Comparison of ENCODE assay signal across 32 cellular contexts in the genomic region with DNA sequence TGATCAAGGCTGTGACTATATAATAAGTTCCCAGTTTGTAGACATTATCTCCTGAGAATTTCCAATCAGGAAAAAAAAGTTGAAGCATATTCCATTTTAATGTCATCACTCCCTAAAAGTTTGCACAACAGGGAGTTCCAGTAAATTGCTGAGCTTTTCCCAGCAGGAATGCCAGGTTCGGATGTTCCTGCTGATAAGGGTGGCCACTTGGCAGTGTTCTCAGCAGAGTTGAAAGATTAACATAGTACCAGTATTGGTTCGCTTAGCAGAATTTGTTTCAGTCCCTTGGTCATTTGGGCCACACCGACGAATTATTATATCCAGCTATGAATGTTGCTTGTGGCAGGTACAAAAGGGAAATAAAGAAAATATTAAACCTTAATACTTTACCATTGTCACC. TPM values are rescaled to one million over a fixed set of nuclear protein-coding genes. Genes with fewer than 3 reads are reported as not detected.
DNase-seq lines count a peak whose midpoint lies in the region; ATAC-seq, FAIRE-seq and TF ChIP-seq lines count a peak whose summit lies in the region.
"Had no signal": no experiment of that assay in that cellular context is flagged by ENCODE, and none has a peak within 500 bp of the region (broad histone marks: within the 10 kb centered on the region; RNA-seq: fewer than 3 reads in every experiment).

No MANE protein-coding gene starts in this region.

- H3K27me3 ChIP-seq in body of pancreas (no peaks in the 10 kb centered on the region), trophoblast cell (ENCODE audit: insufficient read depth, low read length) (no peaks in the 10 kb centered on the region)
- H3K27me3 ChIP-seq: BLaER1 treated with 17β-estradiol and CSF1 and Interleukin-3, amounts not matched to agents 10 nM and 100 nM; right atrium auricular region; tibial artery had no signal

- H3K27me3 Mint-ChIP-seq in stimulated activated memory B cell treated with anti-CD40 and anti-IgM and Interleukin-4, amounts not matched to agents 10 μg/mL and 1 μg/mL and 100 μg/mL, for 72 hours: peaks cover 45% of the 10 kb centered on the region

- H3K27ac ChIP-seq in HEK293 (ENCODE audit: extremely low read depth, low read depth, low read length): no peak overlapping the region
- H3K27ac ChIP-seq in body of pancreas: peak overlapping the region; percentile 29 to 82 (median 50)
- no peak overlapping the region for H3K27ac ChIP-seq in trophoblast cell (ENCODE audit: low read depth, low read length)
- H3K27ac ChIP-seq: BLaER1 treated with 17β-estradiol and CSF1 and Interleukin-3, amounts not matched to agents 10 nM and 100 nM; cardiac muscle cell; HL-60; neural progenitor cell had no signal

- H3K36me3 Mint-ChIP-seq in stimulated activated memory B cell treated with anti-CD40 and anti-IgM and Interleukin-4, amounts not matched to agents 10 μg/mL and 1 μg/mL and 100 μg/mL, for 72 hours: no peaks in the 10 kb centered on the region
- H3K36me3 Mint-ChIP-seq: memory B cell, neural progenitor cell had no signal

- 5 to 25% methylated on average over 4 of the region's 4 CpGs for WGBS in body of pancreas, 2 donors
- no CpG with 5 or more reads among the region's 4 CpGs for WGBS in trophoblast cell (ENCODE audit: extremely low coverage, insufficient coverage, insufficient read length)

- FAIRE-seq in GM12891 (lab: Jason Lieb, UNC): no peak
- FAIRE-seq: GM12878, H1, RCC 7860 had no signal

- ATAC-seq in body of pancreas (peak; percentile 68), left colon (peak; percentile 42), HG03097 (IDR thresholded peaks at IDR 0.05; ENCODE audit: low FRiP score, unreplicated experiment) (no peak)
- ATAC-seq in stimulated activated memory B cell treated with anti-CD40 and anti-IgM and Interleukin-4, amounts not matched to agents 10 μg/mL and 1 μg/mL and 100 μg/mL, for 72 hours: no peak
- ATAC-seq: activated CD4-positive, alpha-beta T cell treated with anti-CD3 and anti-CD28 coated beads for 36 hours; activated CD8-positive, alpha-beta T cell treated with anti-CD3 and anti-CD28 coated beads for 36 hours; GM12878 had no signal

- H3K4me1 ChIP-seq in HEK293 (ENCODE audit: control insufficient read depth, insufficient read depth, low read length) (no peaks in the 10 kb centered on the region), body of pancreas (peaks cover 71% of the 10 kb centered on the region), trophoblast cell (ENCODE audit: control insufficient read depth in 1 of 2, insufficient read depth in 2 of 2, low read length in 2 of 2) (peaks cover 0 to 3% of the 10 kb centered on the region in 2 experiments)
- H3K4me1 ChIP-seq: neural progenitor cell had no signal

- no peak overlapping the region for H3K18ac ChIP-seq in trophoblast cell (ENCODE audit: low read length)

- no peak overlapping the region for H2BK12ac ChIP-seq in trophoblast cell (ENCODE audit: low read length)

- H3K4me3 Mint-ChIP-seq in stimulated activated memory B cell treated with anti-CD40 and anti-IgM and Interleukin-4, amounts not matched to agents 10 μg/mL and 1 μg/mL and 100 μg/mL, for 72 hours: no peak overlapping the region
- H3K4me3 Mint-ChIP-seq: activated CD4-positive, alpha-beta T cell treated with anti-CD3 and anti-CD28 coated beads for 36 hours; activated CD8-positive, alpha-beta T cell treated with anti-CD3 and anti-CD28 coated beads for 36 hours; memory B cell; neural progenitor cell had no signal

- no peak overlapping the region for H3K27ac Mint-ChIP-seq in stimulated activated memory B cell treated with anti-CD40 and anti-IgM and Interleukin-4, amounts not matched to agents 10 μg/mL and 1 μg/mL and 100 μg/mL, for 72 hours
- H3K27ac Mint-ChIP-seq: activated CD4-positive, alpha-beta T cell treated with anti-CD3 and anti-CD28 coated beads for 36 hours; activated CD8-positive, alpha-beta T cell treated with anti-CD3 and anti-CD28 coated beads for 36 hours; memory B cell; neural progenitor cell had no signal

- H3K36me3 ChIP-seq in HEK293 (ENCODE audit: control insufficient read depth in 2 of 2, insufficient read depth in 1 of 2, low read length in 2 of 2): no peaks in the 10 kb centered on the region
- no peaks in the 10 kb centered on the region for H3K36me3 ChIP-seq in body of pancreas (replicated peaks in 1 of 2; ENCODE audit: insufficient read depth in 1 of 2, low read depth in 2 of 2)
- H3K36me3 ChIP-seq in trophoblast cell (ENCODE audit: control insufficient read depth in 1 of 2, insufficient read depth in 2 of 2, low read length in 2 of 2): no peaks in the 10 kb centered on the region
- H3K36me3 ChIP-seq: BLaER1 treated with 17β-estradiol and CSF1 and Interleukin-3, amounts not matched to agents 10 nM and 100 nM; cardiac muscle cell; neural progenitor cell; right atrium auricular region; tibial artery had no signal

- H3K4me3 ChIP-seq in HEK293 (ENCODE audit: low read depth, low read length): no peak overlapping the region
- no peak overlapping the region for H3K4me3 ChIP-seq in body of pancreas
- H3K4me3 ChIP-seq in trophoblast cell (ENCODE audit: low read depth, low read length): no peak overlapping the region
- H3K4me3 ChIP-seq: BLaER1 treated with 17β-estradiol and CSF1 and Interleukin-3, amounts not matched to agents 10 nM and 100 nM; cardiac muscle cell; GM12878; neural progenitor cell; right atrium auricular region; tibial artery had no signal

- H4K8ac ChIP-seq in trophoblast cell (ENCODE audit: low read depth, low read length): no peak overlapping the region

- TF ChIP-seq POLR2A in body of pancreas (IDR thresholded peaks at IDR 0.05): no peak
- no peak for TF ChIP-seq POLR2A in GM12891 (IDR thresholded peaks at IDR 0.05; ENCODE audit: low read depth, low read length)

- no peak overlapping the region for H3K14ac ChIP-seq in trophoblast cell (ENCODE audit: low read length)

- H4K91ac ChIP-seq in trophoblast cell (ENCODE audit: low read depth, low read length): no peak overlapping the region

- peaks cover 3% of the 10 kb centered on the region for H3K79me1 ChIP-seq in trophoblast cell (ENCODE audit: low read length)

- no peak overlapping the region for H2BK120ac ChIP-seq in trophoblast cell (ENCODE audit: insufficient read depth, low read length, poor library complexity)

- CTCF ChIA-PET in HEK293 (lab: Yijun Ruan, JAX): no interaction called here

- H3K9ac ChIP-seq in trophoblast cell (ENCODE audit: low read length): no peak overlapping the region
- H3K9ac ChIP-seq: BLaER1 treated with 17β-estradiol and CSF1 and Interleukin-3, amounts not matched to agents 10 nM and 100 nM; neural progenitor cell had no signal

- H3K9me3 ChIP-seq in HEK293 (ENCODE audit: control insufficient read depth, insufficient read depth, low read depth, low read length) (no peaks in the 10 kb centered on the region), body of pancreas (no peaks in the 10 kb centered on the region), trophoblast cell (ENCODE audit: insufficient read depth, low read depth, low read length) (no peaks in the 10 kb centered on the region)
- H3K9me3 ChIP-seq: right atrium auricular region, tibial artery had no signal

- no peaks in the 10 kb centered on the region for H3K9me3 Mint-ChIP-seq in stimulated activated memory B cell treated with anti-CD40 and anti-IgM and Interleukin-4, amounts not matched to agents 10 μg/mL and 1 μg/mL and 100 μg/mL, for 72 hours
- H3K9me3 Mint-ChIP-seq: activated CD8-positive, alpha-beta T cell treated with anti-CD3 and anti-CD28 coated beads for 36 hours; memory B cell; neural progenitor cell had no signal

- POLR2A ChIA-PET in HEK293 (lab: Yijun Ruan, JAX): no interaction called here

- no peak overlapping the region for H3K4me2 ChIP-seq in trophoblast cell (ENCODE audit: low read length)
- H3K4me2 ChIP-seq: BLaER1 treated with 17β-estradiol and CSF1 and Interleukin-3, amounts not matched to agents 10 nM and 100 nM; neural progenitor cell had no signal

- intact Hi-C loops in body of pancreas (cut with DNase I): no loop called here
- intact Hi-C loops in left colon (cut with DNase I, micrococcal nuclease): no loop called here

- H2AFZ ChIP-seq in trophoblast cell (ENCODE audit: insufficient read depth, low read length, poor library complexity): no peak overlapping the region
- H2AFZ ChIP-seq: neural progenitor cell had no signal

- no peaks in the 10 kb centered on the region for H3K79me2 ChIP-seq in trophoblast cell (ENCODE audit: control insufficient read depth, insufficient read depth, low read length, poor library complexity)

- H3K23ac ChIP-seq in trophoblast cell (ENCODE audit: low read length): no peak overlapping the region

- no peak overlapping the region for H2BK5ac ChIP-seq in trophoblast cell (ENCODE audit: low read depth, low read length, poor library complexity)

- no peak for TF ChIP-seq CTCF in HEK293 (tag by site-specific recombination; IDR thresholded peaks at IDR 0.05)
- no peak for TF ChIP-seq CTCF in body of pancreas (IDR thresholded peaks at IDR 0.05)

- no peak overlapping the region for H4K12ac ChIP-seq in trophoblast cell (ENCODE audit: low read depth, low read length)

- H2AK5ac ChIP-seq in trophoblast cell (ENCODE audit: low read length): no peak overlapping the region

- DNase-seq in body of pancreas: peak; percentile 72 to 86 (median 74)
- peak; percentile 23 to 67 for DNase-seq in left colon
- peak; percentile 45 to 59 for DNase-seq in trophoblast cell
- DNase-seq in stimulated activated CD4-positive, alpha-beta T cell treated with anti-CD3 and anti-CD28 coated beads, Interleukin-1b, Interleukin-23, amount 100 ng/mL, for 48 hours: no peak
- DNase-seq in GM12891 (ENCODE audit: insufficient read length, low spot score): no peak
- DNase-seq: activated CD4-positive, alpha-beta T cell treated with anti-CD3 and anti-CD28 coated beads for 36 hours; activated CD8-positive, alpha-beta memory T cell treated with anti-CD3 and anti-CD28 coated beads, Interleukin-2, amount 50 U/mL, for 48 hours; activated CD8-positive, alpha-beta T cell treated with anti-CD3 and anti-CD28 coated beads for 36 hours; activated naive CD4-positive, alpha-beta T cell treated with anti-CD3 and anti-CD28 coated beads, Interleukin-2, amount 50 U/mL, for 16 hours; cortex of kidney; DMS153; foreskin melanocyte; kidney glomerular epithelial cell; NCI-H1436; NCI-H2081 treated with DMSO at 0.1 percent for 48 hours; NCI-H748 treated with DMSO at 0.1 percent for 48 hours; SIG-M5; stimulated activated CD4-positive, alpha-beta T cell treated with anti-CD3 and anti-CD28 coated beads, Interleukin-12 subunit alpha, Interleukin-12 subunit beta, amount 100 ng/mL, for 4 hours; stimulated activated CD4-positive, alpha-beta T cell treated with anti-CD3 and anti-CD28 coated beads, Interleukin-4, amount 100 ng/mL, for 1 hour; tibial artery had no signal

- no peak overlapping the region for H3K4ac ChIP-seq in trophoblast cell (ENCODE audit: low read depth, low read length)

- H3K4me1 Mint-ChIP-seq in stimulated activated memory B cell treated with anti-CD40 and anti-IgM and Interleukin-4, amounts not matched to agents 10 μg/mL and 1 μg/mL and 100 μg/mL, for 72 hours: peaks cover 4% of the 10 kb centered on the region

RNA-seq across cellular contexts. Expression of a gene that starts 5.2 kb away (rescaled TPM):
- total RNA-seq in body of pancreas: 10 to 100 TPM; 27.4 to 39.4 TPM
- 10 to 100 TPM in 1 of 2 donors, 1 to 10 TPM in 1; 5.1 to 32.8 TPM for total RNA-seq in left colon
- 0.42 and 0.69 TPM in 2 replicates for polyA plus RNA-seq in trophoblast cell (2013)
- polyA plus RNA-seq in GM12891 (2012; ENCODE audit: low read depth, missing spikeins): not detected
- total RNA-seq: activated CD4-positive, alpha-beta T cell treated with anti-CD3 and anti-CD28 coated beads for 36 hours; activated CD8-positive, alpha-beta T cell treated with anti-CD3 and anti-CD28 coated beads for 36 hours; cardiac muscle cell; GM12878 had no signal
- polyA plus RNA-seq: cardiac muscle cell, GM12878 had no signal

RNA-seq across cellular contexts. Expression of a gene that starts 53.8 kb away (rescaled TPM):
- 10 to 100 TPM; 13.2 to 13.8 TPM for total RNA-seq in body of pancreas
- total RNA-seq in left colon: 1 to 10 TPM; 8.2 to 8.7 TPM
- polyA plus RNA-seq in trophoblast cell (2013): 6.5 and 6.8 TPM in 2 replicates
- 8.0 TPM for polyA plus RNA-seq in GM12891 (2012; ENCODE audit: low read depth, missing spikeins)

Comparison
In these comparisons a context has a peak if more than half of its experiments do, and no peak if none do; other contexts are left out.
1. H3K27ac ChIP-seq: peak in body of pancreas (4 of 4); none in HEK293 (single experiment) and trophoblast cell (single experiment).
2. ATAC-seq: peak in body of pancreas (single experiment) and left colon (single experiment); none in HG03097 (single experiment) and stimulated activated memory B cell treated with anti-CD40 and anti-IgM and Interleukin-4, amounts not matched to agents 10 μg/mL and 1 μg/mL and 100 μg/mL, for 72 hours (single experiment).
3. DNase-seq: peak in body of pancreas (4 of 4), left colon (2 of 2) and trophoblast cell (2 of 2); none in stimulated activated CD4-positive, alpha-beta T cell treated with anti-CD3 and anti-CD28 coated beads, Interleukin-1b, Interleukin-23, amount 100 ng/mL, for 48 hours (single experiment) and GM12891 (single experiment).